In genomic region chr6:32089082-32089828, GRCh38 we compare ENCODE assay signal across 1 cellular context.
TF ChIP-seq lines count a peak whose summit lies in the region.

No MANE protein-coding gene starts in this region.

TF ChIP-seq in SK-N-SH, 30 proteins besides CTCF, POLR2A, EP300 and RAD21:
- no peak for TF ChIP-seq FOSL2 (IDR thresholded peaks at IDR 0.05; ENCODE audit: borderline replicate concordance, low read depth)
- no peak for TF ChIP-seq YY1 (IDR thresholded peaks at IDR 0.05; ENCODE audit: low read depth)
- no peak for TF ChIP-seq CHD2 (IDR thresholded peaks at IDR 0.05; ENCODE audit: low read length, partially characterized antibody)
